Comparison of ENCODE assay signal across 1 cellular context in the genomic region with DNA sequence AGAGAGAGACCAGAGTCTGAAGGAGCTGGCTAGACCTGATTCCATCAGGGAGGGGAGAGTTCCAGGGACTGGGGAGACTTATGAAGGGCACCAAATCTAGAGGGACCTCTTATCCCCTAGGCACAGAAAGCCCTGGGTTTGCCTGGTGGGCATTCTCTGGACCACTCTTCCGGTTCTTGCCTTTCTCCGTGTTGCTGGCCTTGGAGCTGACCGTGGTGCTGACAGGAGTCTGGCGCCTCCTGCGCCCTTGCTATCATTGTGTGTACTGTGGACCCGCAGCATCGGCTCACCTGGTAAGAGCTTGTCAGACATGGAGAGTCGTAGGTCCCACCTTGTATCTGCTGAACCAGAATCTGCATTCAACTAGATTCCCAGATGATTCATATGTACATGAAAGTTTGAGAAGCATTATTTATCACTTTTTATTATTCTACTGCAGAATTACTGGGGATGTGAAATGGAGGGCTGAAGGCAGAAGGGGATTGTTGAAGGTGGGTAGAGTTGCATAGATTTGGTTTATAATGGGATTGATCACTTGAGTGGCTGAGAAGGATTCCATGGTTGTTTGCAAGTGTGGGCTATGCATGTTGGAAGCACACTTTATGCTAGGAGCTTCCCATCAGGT.
TF ChIP-seq lines count a peak whose summit lies in the region.

No MANE protein-coding gene starts in this region.

TF ChIP-seq in HepG2, 621 proteins besides CTCF, POLR2A, EP300 and RAD21 (continued from another document):
- TF ChIP-seq ZMAT5 (CRISPR knock-in tag; IDR thresholded peaks at IDR 0.05; ENCODE audit: borderline replicate concordance, low read depth) (no peak), MYC (CRISPR knock-in tag; IDR thresholded peaks at IDR 0.05; ENCODE audit: borderline replicate concordance) (peak; percentile 33; the same call in 1 of the 2 replicates), MIER2 (CRISPR knock-in tag; IDR thresholded peaks at IDR 0.05) (peak; percentile 99), ZNF580 (CRISPR knock-in tag; IDR thresholded peaks at IDR 0.05; ENCODE audit: borderline replicate concordance, low read depth) (0 out of 2 replicates have a peak, but pooled peaks have one; percentile 46), CHCHD3 (CRISPR knock-in tag; IDR thresholded peaks at IDR 0.05) (no peak), ZNF264 (CRISPR knock-in tag; IDR thresholded peaks at IDR 0.05) (peak; percentile 54; the same call in 1 of the 2 replicates), ZSCAN25 (CRISPR knock-in tag; IDR thresholded peaks at IDR 0.05) (no peak), FOSL2 (CRISPR knock-in tag; IDR thresholded peaks at IDR 0.05) (peak; percentile 21; the same call in 1 of the 2 replicates), KMT2B (CRISPR knock-in tag; IDR thresholded peaks at IDR 0.05) (peak; percentile 52; the same call in 1 of the 2 replicates), ZHX2 (IDR thresholded peaks at IDR 0.05; ENCODE audit: low read depth) (no peak), ZHX2 (CRISPR knock-in tag; IDR thresholded peaks at IDR 0.05; ENCODE audit: borderline replicate concordance) (0 out of 2 replicates have a peak, but pooled peaks have one; percentile 67), ZMYM4 (CRISPR knock-in tag; IDR thresholded peaks at IDR 0.05) (no peak), TFAP4 (IDR thresholded peaks at IDR 0.05; ENCODE audit: borderline replicate concordance, low read depth) (no peak), IKZF5 (CRISPR knock-in tag; IDR thresholded peaks at IDR 0.05) (peak; percentile 43; the same call in 1 of the 2 replicates), RARA (CRISPR knock-in tag; IDR thresholded peaks at IDR 0.05) (peak; percentile 35; the same call in 1 of the 2 replicates), ESRRA (CRISPR knock-in tag; IDR thresholded peaks at IDR 0.05; ENCODE audit: low read depth) (no peak), ZNF883 (CRISPR knock-in tag; IDR thresholded peaks at IDR 0.05; ENCODE audit: not compliant biosample characterization) (peak; percentile 28), ETV5 (CRISPR knock-in tag; IDR thresholded peaks at IDR 0.05; ENCODE audit: borderline replicate concordance) (peak; percentile 41), ZNF274 (CRISPR knock-in tag; IDR thresholded peaks at IDR 0.05) (no peak), ZNF891 (CRISPR knock-in tag; IDR thresholded peaks at IDR 0.05) (peak; percentile 62; the same call in 1 of the 2 replicates), SRY (CRISPR knock-in tag; IDR thresholded peaks at IDR 0.05) (peak; percentile 66; the same call in 1 of the 2 replicates), GABPA (IDR thresholded peaks at IDR 0.05; ENCODE audit: low read depth, low read length) (0 out of 2 replicates have a peak, but pooled peaks have one; percentile 15), GABPA (CRISPR knock-in tag; IDR thresholded peaks at IDR 0.05; ENCODE audit: low read depth) (peak; percentile 40; the same call in 1 of the 2 replicates), ELF3 (CRISPR knock-in tag; IDR thresholded peaks at IDR 0.05) (peak; percentile 61; the same call in 1 of the 2 replicates), MED1 (CRISPR knock-in tag; IDR thresholded peaks at IDR 0.05) (peak; percentile 39; the same call in 1 of the 2 replicates), ZNF766 (CRISPR knock-in tag; IDR thresholded peaks at IDR 0.05; ENCODE audit: borderline replicate concordance) (peak; percentile 52; the same call in 1 of the 2 replicates), HMG20B (CRISPR knock-in tag; conservative IDR thresholded peaks at IDR 0.05) (0 out of 2 replicates have a peak, but pooled peaks have one; percentile 28), KDM1A (CRISPR knock-in tag; IDR thresholded peaks at IDR 0.05) (no peak), GABPB1 (CRISPR knock-in tag; IDR thresholded peaks at IDR 0.05) (0 out of 2 replicates have a peak, but pooled peaks have one; percentile 38), KLF12 (CRISPR knock-in tag; IDR thresholded peaks at IDR 0.05; ENCODE audit: borderline replicate concordance) (0 out of 2 replicates have a peak, but pooled peaks have one; percentile 30), ZNF782 (CRISPR knock-in tag; IDR thresholded peaks at IDR 0.05; ENCODE audit: borderline replicate concordance) (no peak), HNF4A (CRISPR knock-in tag; IDR thresholded peaks at IDR 0.05) (peak; percentile 50; the same call in 1 of the 2 replicates), MEIS2 (CRISPR knock-in tag; IDR thresholded peaks at IDR 0.05) (peak; percentile 86), SNAPC2 (CRISPR knock-in tag; IDR thresholded peaks at IDR 0.05) (no peak)
- TF ChIP-seq, protein P1, sequence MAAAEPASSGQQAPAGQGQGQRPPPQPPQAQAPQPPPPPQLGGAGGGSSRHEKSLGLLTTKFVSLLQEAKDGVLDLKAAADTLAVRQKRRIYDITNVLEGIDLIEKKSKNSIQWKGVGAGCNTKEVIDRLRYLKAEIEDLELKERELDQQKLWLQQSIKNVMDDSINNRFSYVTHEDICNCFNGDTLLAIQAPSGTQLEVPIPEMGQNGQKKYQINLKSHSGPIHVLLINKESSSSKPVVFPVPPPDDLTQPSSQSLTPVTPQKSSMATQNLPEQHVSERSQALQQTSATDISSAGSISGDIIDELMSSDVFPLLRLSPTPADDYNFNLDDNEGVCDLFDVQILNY (CRISPR knock-in tag; conservative IDR thresholded peaks at IDR 0.05): 0 out of 2 replicates have a peak, but pooled peaks have one; percentile 53
- TF ChIP-seq, protein P2, sequence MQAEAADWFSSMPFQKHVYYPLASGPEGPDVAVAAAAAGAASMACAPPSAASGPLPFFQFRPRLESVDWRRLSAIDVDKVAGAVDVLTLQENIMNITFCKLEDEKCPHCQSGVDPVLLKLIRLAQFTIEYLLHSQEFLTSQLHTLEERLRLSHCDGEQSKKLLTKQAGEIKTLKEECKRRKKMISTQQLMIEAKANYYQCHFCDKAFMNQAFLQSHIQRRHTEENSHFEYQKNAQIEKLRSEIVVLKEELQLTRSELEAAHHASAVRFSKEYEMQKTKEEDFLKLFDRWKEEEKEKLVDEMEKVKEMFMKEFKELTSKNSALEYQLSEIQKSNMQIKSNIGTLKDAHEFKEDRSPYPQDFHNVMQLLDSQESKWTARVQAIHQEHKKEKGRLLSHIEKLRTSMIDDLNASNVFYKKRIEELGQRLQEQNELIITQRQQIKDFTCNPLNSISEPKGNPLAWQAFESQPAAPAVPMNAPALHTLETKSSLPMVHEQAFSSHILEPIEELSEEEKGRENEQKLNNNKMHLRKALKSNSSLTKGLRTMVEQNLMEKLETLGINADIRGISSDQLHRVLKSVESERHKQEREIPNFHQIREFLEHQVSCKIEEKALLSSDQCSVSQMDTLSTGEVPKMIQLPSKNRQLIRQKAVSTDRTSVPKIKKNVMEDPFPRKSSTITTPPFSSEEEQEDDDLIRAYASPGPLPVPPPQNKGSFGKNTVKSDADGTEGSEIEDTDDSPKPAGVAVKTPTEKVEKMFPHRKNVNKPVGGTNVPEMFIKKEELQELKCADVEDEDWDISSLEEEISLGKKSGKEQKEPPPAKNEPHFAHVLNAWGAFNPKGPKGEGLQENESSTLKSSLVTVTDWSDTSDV (CRISPR knock-in tag; IDR thresholded peaks at IDR 0.05): no peak
